ENCODE assay signal across 8 cellular contexts in genomic region chr15:73851679-73852078, GRCh38. TPM values are rescaled to one million over a fixed set of nuclear protein-coding genes. Genes with fewer than 3 reads are reported as not detected.
DNase-seq lines count a peak whose midpoint lies in the region; ATAC-seq, FAIRE-seq and TF ChIP-seq lines count a peak whose summit lies in the region.
"Had no signal": no experiment of that assay in that cellular context is flagged by ENCODE, and none has a peak within 500 bp of the region (broad histone marks: within the 10 kb centered on the region; RNA-seq: fewer than 3 reads in every experiment).

No MANE protein-coding gene starts in this region.

- no peak overlapping the region for H2AFZ ChIP-seq in neural cell (ENCODE audit: low read depth, low read length)

- H4K20me1 ChIP-seq in neural cell (ENCODE audit: insufficient read depth) = no peaks in the 10 kb centered on the region

- H3K9me3 ChIP-seq in body of pancreas (no peaks in the 10 kb centered on the region), neural cell (ENCODE audit: low read length) (no peaks in the 10 kb centered on the region), prostate gland (no peaks in the 10 kb centered on the region)
- H3K9me3 ChIP-seq: lower lobe of right lung had no signal

- no peak for TF ChIP-seq EP300 in neural cell (conservative IDR thresholded peaks at IDR 0.05; ENCODE audit: poor library complexity, severe bottlenecking)

- ATAC-seq in body of pancreas (no peak), GM18909 (IDR thresholded peaks at IDR 0.05; ENCODE audit: poor library complexity, unreplicated experiment) (no peak)

- no peak overlapping the region for H3K4me3 ChIP-seq in body of pancreas
- H3K4me3 ChIP-seq in neural cell (ENCODE audit: low read length) = no peak overlapping the region
- no peak overlapping the region for H3K4me3 ChIP-seq in prostate gland
- H3K4me3 ChIP-seq: lower lobe of right lung had no signal

- intact Hi-C loops in body of pancreas (cut with DNase I) (no loop called here), prostate gland (cut with DNase I) (no loop called here)

- CTCF ChIA-PET in RWPE1 (lab: Yijun Ruan, JAX) = interaction anchor here (0.6 to 0.7 kb wide), 2 partner anchors 10 to 184 kb away, joined by 3 to 4 read pairs; no protein-coding TSS in a partner anchor

- POLR2A ChIA-PET in RWPE1 (lab: Yijun Ruan, JAX; ENCODE audit: low non-redundant PET) = no interaction called here

- no peak overlapping the region for H3K27ac ChIP-seq in RWPE1
- H3K27ac ChIP-seq in body of pancreas = no peak overlapping the region
- no peak overlapping the region for H3K27ac ChIP-seq in neural cell (ENCODE audit: low read length)
- H3K27ac ChIP-seq in prostate gland = no peak overlapping the region
- H3K27ac ChIP-seq: lower lobe of right lung had no signal

- no peak for TF ChIP-seq RAD21 in neural cell (conservative IDR thresholded peaks at IDR 0.05)

- TF ChIP-seq CTCF in RWPE1 (conservative IDR thresholded peaks at IDR 0.05; ENCODE audit: low read depth) (no peak), body of pancreas (IDR thresholded peaks at IDR 0.05) (no peak), neural cell (IDR thresholded peaks at IDR 0.05; ENCODE audit: poor library complexity, severe bottlenecking) (no peak), prostate gland (IDR thresholded peaks at IDR 0.05) (no peak)

- H3F3A ChIP-seq in neural cell (ENCODE audit: insufficient read depth, low read length, poor library complexity, severe bottlenecking) = no peaks in the 10 kb centered on the region

- no peak overlapping the region for H3K4me2 ChIP-seq in neural cell (ENCODE audit: low read length)

- peak; percentile 17 for DNase-seq in H54 (ENCODE audit: insufficient read length, low spot score)
- DNase-seq in RWPE1 (ENCODE audit: low spot score) = peak; percentile 44
- peak; percentile 22 to 48 (median 30) for DNase-seq in body of pancreas
- no peak for DNase-seq in prostate gland (ENCODE audit: low spot score)
- no peak for DNase-seq in GF-D8 (lab: John Stamatoyannopoulos, UW)
- DNase-seq: lower lobe of right lung had no signal

- H3K79me2 ChIP-seq in neural cell (replicated peaks; ENCODE audit: insufficient read depth, low read length) = no peaks in the 10 kb centered on the region

- H3K9ac ChIP-seq in neural cell (ENCODE audit: low read length) = no peak overlapping the region

- H3K4me1 ChIP-seq in body of pancreas (peaks cover 7% of the 10 kb centered on the region), prostate gland (replicated peaks) (no peaks in the 10 kb centered on the region)
- H3K4me1 ChIP-seq: lower lobe of right lung had no signal

- no peak for FAIRE-seq in H54 (lab: Jason Lieb, UNC)

- TF ChIP-seq POLR2A in H54 (IDR thresholded peaks at IDR 0.05; ENCODE audit: low read depth, low read length) (no peak), body of pancreas (IDR thresholded peaks at IDR 0.05) (no peak), prostate gland (IDR thresholded peaks at IDR 0.05) (no peak)

- H3K27me3 ChIP-seq in body of pancreas = no peaks in the 10 kb centered on the region
- H3K27me3 ChIP-seq in neural cell (ENCODE audit: insufficient read depth, low read depth, low read length) = peaks cover 8% of the 10 kb centered on the region
- peaks cover 2% of the 10 kb centered on the region for H3K27me3 ChIP-seq in prostate gland (replicated peaks; ENCODE audit: insufficient read depth)

- no peaks in the 10 kb centered on the region for H3K9me2 ChIP-seq in neural cell (ENCODE audit: insufficient read depth, low read length)

- WGBS in body of pancreas, 2 donors = 4 to 17% methylated on average over 4 of the region's 4 CpGs
- WGBS in prostate gland = 8% methylated on average over 4 of the region's 4 CpGs

- H3K36me3 ChIP-seq in body of pancreas (replicated peaks in 1 of 2; ENCODE audit: insufficient read depth in 1 of 2, low read depth in 2 of 2) (no peaks in the 10 kb centered on the region), neural cell (ENCODE audit: insufficient read depth, low read length) (no peaks in the 10 kb centered on the region), prostate gland (no peaks in the 10 kb centered on the region)
- H3K36me3 ChIP-seq: lower lobe of right lung had no signal

TF ChIP-seq in neural cell, 6 proteins besides CTCF, POLR2A, EP300 and RAD21:
- TF ChIP-seq MXI1 (conservative IDR thresholded peaks at IDR 0.05; ENCODE audit: poor library complexity, severe bottlenecking) (no peak), EZH2 (IDR thresholded peaks at IDR 0.05; ENCODE audit: borderline replicate concordance, insufficient read depth, low read length, poor library complexity, severe bottlenecking) (no peak), TAF1 (IDR thresholded peaks at IDR 0.05; ENCODE audit: low read depth) (no peak), POLR2AphosphoS5 (IDR thresholded peaks at IDR 0.05) (no peak), SMC3 (conservative IDR thresholded peaks at IDR 0.05; ENCODE audit: poor library complexity) (no peak), REST (IDR thresholded peaks at IDR 0.05; ENCODE audit: borderline replicate concordance) (peak; percentile 41)

RNA-seq across cellular contexts. Expression of gene TBC1D21, which starts 21.7 kb away (rescaled TPM):
- total RNA-seq in body of pancreas = not detected
- not detected in 2 replicates for polyA plus RNA-seq in neural cell
- not detected in 2 replicates for polyA minus RNA-seq in neural cell
- 1 to 10 TPM in 1 of 2 donors, not detected in 1; 1.4 TPM for total RNA-seq in prostate gland
- total RNA-seq: lower lobe of right lung had no signal

Comparison
In these comparisons a context has a peak if more than half of its experiments do, and no peak if none do; other contexts are left out.
1. DNase-seq: peak in H54 (single experiment), RWPE1 (single experiment) and body of pancreas (4 of 4); none in prostate gland (single experiment) and GF-D8 (single experiment).